In the genomic region with DNA sequence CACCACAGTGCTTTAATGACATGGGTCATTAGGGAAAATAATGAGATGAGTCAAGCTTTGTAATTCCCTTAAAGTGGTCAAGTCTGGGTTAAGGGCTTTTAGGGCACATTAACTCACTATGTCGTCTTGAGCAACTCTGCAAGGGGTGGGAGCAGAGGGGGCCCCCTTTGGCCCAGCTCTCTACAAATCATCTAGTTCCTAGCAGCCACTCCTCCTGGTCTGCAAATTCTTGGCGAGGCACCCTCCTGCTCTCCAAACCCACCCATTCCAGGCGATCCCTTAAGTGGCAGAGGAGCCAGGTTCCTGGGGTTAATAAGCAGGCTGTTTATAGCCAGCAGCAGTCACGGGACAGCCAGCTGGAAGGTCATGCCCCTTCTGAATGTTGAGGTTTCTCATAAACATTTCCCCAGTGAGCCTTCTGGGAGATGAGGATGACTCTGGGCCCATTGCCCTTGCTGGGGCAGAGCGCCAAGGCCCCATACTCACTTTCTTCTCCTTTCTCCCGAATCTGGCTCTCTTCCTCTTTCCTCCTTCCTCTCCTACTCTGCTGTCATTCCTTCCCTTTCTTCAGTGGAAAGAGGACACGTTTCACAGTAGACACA, we compare ENCODE assay signal across 1 cellular context.
TF ChIP-seq lines count a peak whose summit lies in the region.

No MANE protein-coding gene starts in this region.

TF ChIP-seq in IMR-90, 13 proteins besides CTCF, POLR2A, EP300 and RAD21:
- TF ChIP-seq MXI1 (IDR thresholded peaks at IDR 0.05; ENCODE audit: borderline replicate concordance, low read depth, low read length) (no peak), BHLHE40 (IDR thresholded peaks at IDR 0.05; ENCODE audit: low read depth, low read length) (peak; percentile 92), CHD1 (IDR thresholded peaks at IDR 0.05; ENCODE audit: low read depth, low read length) (no peak), ELK1 (IDR thresholded peaks at IDR 0.05; ENCODE audit: borderline replicate concordance, low read depth, low read length) (no peak), RFX5 (IDR thresholded peaks at IDR 0.05; ENCODE audit: low read depth, low read length) (no peak), MAFK (IDR thresholded peaks at IDR 0.05; ENCODE audit: low read depth, low read length) (no peak)
